ENCODE assay signal across 11 cellular contexts in the genomic region with DNA sequence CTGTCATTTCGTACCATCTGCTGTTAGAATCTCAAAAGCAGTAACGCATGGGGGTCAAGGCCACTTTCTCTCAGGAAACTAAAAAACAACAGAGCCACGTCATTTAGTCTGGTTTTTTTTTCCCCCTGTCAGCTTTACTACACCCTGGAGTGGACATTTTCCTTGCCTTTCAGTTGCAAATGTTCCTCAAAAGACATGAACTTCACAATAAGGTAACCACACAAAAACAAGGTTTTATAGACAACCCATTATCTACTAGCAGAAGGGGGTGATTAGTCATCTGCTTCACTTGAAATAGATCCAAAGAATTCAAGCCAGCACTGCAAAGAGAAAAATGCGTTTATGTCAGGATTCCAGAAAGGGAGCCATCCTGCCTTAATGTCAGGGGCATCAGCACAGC.
DNase-seq lines count a peak whose midpoint lies in the region; ATAC-seq and TF ChIP-seq lines count a peak whose summit lies in the region.
"Had no signal": no experiment of that assay in that cellular context is flagged by ENCODE, and none has a peak within 500 bp of the region (broad histone marks: within the 10 kb centered on the region; RNA-seq: fewer than 3 reads in every experiment).

No MANE protein-coding gene starts in this region.

- H3K9me3 Mint-ChIP-seq in HFFc6 = no peaks in the 10 kb centered on the region
- H3K9me3 Mint-ChIP-seq in WTC11 = peaks cover 7% of the 10 kb centered on the region; the same call in 1 of the 2 replicates
- H3K9me3 Mint-ChIP-seq: activated CD4-positive, alpha-beta T cell treated with anti-CD3 and anti-CD28 coated beads, Interleukin-2, amount 10 ng/mL, durations not matched to agents 24 days and 14 days had no signal

- peak; percentile 78 for DNase-seq in AG08395 (ENCODE audit: low spot score)
- peak; percentile 81 for DNase-seq in HFFc6
- DNase-seq in WTC11 (ENCODE audit: low spot score) = no peak
- DNase-seq in upper lobe of right lung = no peak
- DNase-seq in 8988T = no peak
- DNase-seq: activated CD4-positive, alpha-beta T cell treated with anti-CD3 and anti-CD28 coated beads, Interleukin-2, amount 10 ng/mL, durations not matched to agents 24 days and 14 days; PC-9 had no signal

- peak; percentile 46 for ATAC-seq in WTC11
- ATAC-seq in GM19023 (IDR thresholded peaks at IDR 0.05; ENCODE audit: unreplicated experiment) = no peak
- no peak for ATAC-seq in upper lobe of right lung
- ATAC-seq in GM21723 (IDR thresholded peaks at IDR 0.05; ENCODE audit: unreplicated experiment) = no peak

- no peaks in the 10 kb centered on the region for H3K36me3 ChIP-seq in iPS-18a (ENCODE audit: control insufficient read depth, low read depth, low read length)
- H3K36me3 ChIP-seq in upper lobe of right lung = no peaks in the 10 kb centered on the region

- H3K4me3 ChIP-seq in iPS-18a (ENCODE audit: low read length) (peak overlapping the region; percentile 34), upper lobe of right lung (no peak overlapping the region)
- H3K4me3 ChIP-seq: PC-9 had no signal

- peaks cover 42% of the 10 kb centered on the region for H3K4me1 ChIP-seq in iPS-18a (ENCODE audit: control insufficient read depth, low read depth, low read length)
- H3K4me1 ChIP-seq in upper lobe of right lung = no peaks in the 10 kb centered on the region

- peak overlapping the region; percentile 76 for H3K27ac Mint-ChIP-seq in HFFc6
- peak overlapping the region; percentile 92 for H3K27ac Mint-ChIP-seq in WTC11
- H3K27ac Mint-ChIP-seq: activated CD4-positive, alpha-beta T cell treated with anti-CD3 and anti-CD28 coated beads, Interleukin-2, amount 10 ng/mL, durations not matched to agents 24 days and 14 days; progenitor cell of endocrine pancreas had no signal

- H3K36me3 Mint-ChIP-seq in HFFc6 (ENCODE audit: low read depth) (peaks cover 4% of the 10 kb centered on the region; the same call in 1 of the 2 replicates), WTC11 (no peaks in the 10 kb centered on the region; the same call in 1 of the 2 replicates)

- H3K4me1 Mint-ChIP-seq in HFFc6 (ENCODE audit: low read depth) (peaks cover 36% of the 10 kb centered on the region), WTC11 (peaks cover 48% of the 10 kb centered on the region)
- H3K4me1 Mint-ChIP-seq: activated CD4-positive, alpha-beta T cell treated with anti-CD3 and anti-CD28 coated beads, Interleukin-2, amount 10 ng/mL, durations not matched to agents 24 days and 14 days had no signal

- no peak overlapping the region for H3K9ac ChIP-seq in iPS-18a (ENCODE audit: low read length)

- H3K9me3 ChIP-seq in iPS-18a (ENCODE audit: control insufficient read depth, low read depth, low read length) = no peaks in the 10 kb centered on the region
- no peaks in the 10 kb centered on the region for H3K9me3 ChIP-seq in upper lobe of right lung

- no peak overlapping the region for H3K27ac ChIP-seq in iPS-18a (ENCODE audit: low read length)
- no peak overlapping the region for H3K27ac ChIP-seq in upper lobe of right lung
- H3K27ac ChIP-seq: PC-9 had no signal

- CTCF ChIA-PET in WTC11 (lab: Charles Lee) = no interaction called here

- POLR2A ChIA-PET in WTC11 (lab: Charles Lee) = no interaction called here

- H3K4me3 Mint-ChIP-seq in HFFc6 = peak overlapping the region; percentile 64
- no peak overlapping the region for H3K4me3 Mint-ChIP-seq in WTC11
- H3K4me3 Mint-ChIP-seq: activated CD4-positive, alpha-beta T cell treated with anti-CD3 and anti-CD28 coated beads, Interleukin-2, amount 10 ng/mL, durations not matched to agents 24 days and 14 days had no signal

- intact Hi-C loops in upper lobe of right lung (cut with DNase I) = no loop called here

- H3K27me3 Mint-ChIP-seq in HFFc6 (ENCODE audit: insufficient read depth) (no peaks in the 10 kb centered on the region; the same call in 1 of the 2 replicates), WTC11 (ENCODE audit: low read depth) (no peaks in the 10 kb centered on the region)
- H3K27me3 Mint-ChIP-seq: activated CD4-positive, alpha-beta T cell treated with anti-CD3 and anti-CD28 coated beads, Interleukin-2, amount 10 ng/mL, durations not matched to agents 24 days and 14 days; progenitor cell of endocrine pancreas had no signal

- no peak for TF ChIP-seq CTCF in HFFc6 (IDR thresholded peaks at IDR 0.05)
- no peak for TF ChIP-seq CTCF in WTC11 (IDR thresholded peaks at IDR 0.05)
- no peak for TF ChIP-seq CTCF in upper lobe of right lung (IDR thresholded peaks at IDR 0.05)

- H3K27me3 ChIP-seq in iPS-18a (ENCODE audit: control insufficient read depth, insufficient read depth, low read length) = no peaks in the 10 kb centered on the region
- no peaks in the 10 kb centered on the region for H3K27me3 ChIP-seq in upper lobe of right lung

TF ChIP-seq in WTC11, 78 proteins besides CTCF, POLR2A, EP300 and RAD21:
- no peak for TF ChIP-seq HMGXB4 (CRISPR knock-in tag; IDR thresholded peaks at IDR 0.05)
- TF ChIP-seq ZNF121 (CRISPR knock-in tag; IDR thresholded peaks at IDR 0.05) = no peak
- TF ChIP-seq PRRX2 (CRISPR knock-in tag; IDR thresholded peaks at IDR 0.05) = no peak
- no peak for TF ChIP-seq NFYB (CRISPR knock-in tag; conservative IDR thresholded peaks at IDR 0.05; ENCODE audit: low read depth)

Comparison
In these comparisons a context has a peak if more than half of its experiments do, and no peak if none do; other contexts are left out.
1. DNase-seq: peak in AG08395 (single experiment) and HFFc6 (single experiment); none in WTC11 (single experiment), upper lobe of right lung (single experiment) and 8988T (single experiment).